In genomic region chr11:77559686-77560425, GRCh38 we compare ENCODE assay signal across 12 cellular contexts. TPM values are rescaled to one million over a fixed set of nuclear protein-coding genes. Genes with fewer than 3 reads are reported as not detected.
DNase-seq lines count a peak whose midpoint lies in the region; ATAC-seq, FAIRE-seq and TF ChIP-seq lines count a peak whose summit lies in the region.
"Had no signal": no experiment of that assay in that cellular context is flagged by ENCODE, and none has a peak within 500 bp of the region (broad histone marks: within the 10 kb centered on the region; RNA-seq: fewer than 3 reads in every experiment).

No MANE protein-coding gene starts in this region.

- no peaks in the 10 kb centered on the region for H3K27me3 ChIP-seq in AG04450 (ENCODE audit: control insufficient read depth, insufficient read depth, low read length)
- no peaks in the 10 kb centered on the region for H3K27me3 ChIP-seq in adipocyte (replicated peaks; ENCODE audit: control insufficient read depth, insufficient read depth, low read length)

- no peak for FAIRE-seq in frontal cortex (lab: Jason Lieb, UNC)

- H3K9me3 ChIP-seq in AG04450 (ENCODE audit: control insufficient read depth, insufficient read depth, low read length): no peaks in the 10 kb centered on the region
- peaks cover 14% of the 10 kb centered on the region for H3K9me3 ChIP-seq in adipocyte (ENCODE audit: control insufficient read depth, low read length)

- H3K4me3 ChIP-seq in AG04450 (ENCODE audit: low read depth, low read length) (no peak overlapping the region), adipocyte (ENCODE audit: low read length) (no peak overlapping the region)

- POLR2A ChIA-PET in AG04450 (lab: Yijun Ruan, JAX): no interaction called here

- H3K4me3 Mint-ChIP-seq in activated naive CD4-positive, alpha-beta T cell treated with anti-CD3 and anti-CD28 coated beads, Interleukin-2, amount 10 ng/mL, durations not matched to agents 7 days and 5 days: no peak overlapping the region
- H3K4me3 Mint-ChIP-seq: CD8-positive, alpha-beta T cell had no signal

- no peaks in the 10 kb centered on the region for H3K9me3 Mint-ChIP-seq in activated naive CD4-positive, alpha-beta T cell treated with anti-CD3 and anti-CD28 coated beads, Interleukin-2, amount 10 ng/mL, durations not matched to agents 7 days and 5 days

- H3K4me1 Mint-ChIP-seq in activated naive CD4-positive, alpha-beta T cell treated with anti-CD3 and anti-CD28 coated beads, Interleukin-2, amount 10 ng/mL, durations not matched to agents 7 days and 5 days: no peaks in the 10 kb centered on the region

- H3K36me3 ChIP-seq in adipocyte (ENCODE audit: control insufficient read depth, insufficient read depth, low read length, severe bottlenecking): no peaks in the 10 kb centered on the region

- no peaks in the 10 kb centered on the region for H3K36me3 Mint-ChIP-seq in activated naive CD4-positive, alpha-beta T cell treated with anti-CD3 and anti-CD28 coated beads, Interleukin-2, amount 10 ng/mL, durations not matched to agents 7 days and 5 days
- H3K36me3 Mint-ChIP-seq: CD8-positive, alpha-beta T cell had no signal

- H3K4me1 ChIP-seq in adipocyte (ENCODE audit: control insufficient read depth, insufficient read depth, low read length): peaks cover 15% of the 10 kb centered on the region

- no peak overlapping the region for H3K27ac Mint-ChIP-seq in activated naive CD4-positive, alpha-beta T cell treated with anti-CD3 and anti-CD28 coated beads, Interleukin-2, amount 10 ng/mL, durations not matched to agents 7 days and 5 days
- H3K27ac Mint-ChIP-seq: CD8-positive, alpha-beta T cell had no signal

- peak overlapping the region; percentile 82 for H3K27ac ChIP-seq in AG04450 (ENCODE audit: low read depth, low read length)

- CTCF ChIA-PET in AG04450 (lab: Charles Lee): no interaction called here
- CTCF ChIA-PET in activated naive CD4-positive, alpha-beta T cell treated with anti-CD3 and anti-CD28 coated beads, Interleukin-2, amount 10 ng/mL, durations not matched to agents 7 days and 5 days (lab: Charles Lee): no interaction called here

- peak; percentile 49 for DNase-seq in AG04450 (ENCODE audit: low read depth, low spot score)
- DNase-seq in HS-27A (ENCODE audit: low read depth): peak; percentile 86
- peak; percentile 52 for DNase-seq in adipocyte (ENCODE audit: low read depth)
- DNase-seq in glomerular endothelial cell (ENCODE audit: extremely low read depth, low read depth, low spot score): peak; percentile 18
- DNase-seq in DMS53 treated with DMSO at 0.1 percent for 48 hours (lab: John Stamatoyannopoulos, UW; ENCODE audit: unreplicated experiment): no peak
- DNase-seq in frontal cortex (ENCODE audit: low spot score in 2 of 2): no peak
- no peak for DNase-seq in activated naive CD4-positive, alpha-beta T cell treated with anti-CD3 and anti-CD28 coated beads, Interleukin-2, amount 10 ng/mL, durations not matched to agents 7 days and 5 days
- DNase-seq: activated T-cell treated with anti-CD3 and anti-CD28 coated beads for 4 hours; CD8-positive, alpha-beta T cell; cerebellar nuclear complex; NCI-H1930 had no signal

- peaks cover 12% of the 10 kb centered on the region for H3K27me3 Mint-ChIP-seq in activated naive CD4-positive, alpha-beta T cell treated with anti-CD3 and anti-CD28 coated beads, Interleukin-2, amount 10 ng/mL, durations not matched to agents 7 days and 5 days

- no peak for TF ChIP-seq CTCF in AG04450 (IDR thresholded peaks at IDR 0.05; ENCODE audit: low read depth, low read length)

- ATAC-seq in GM21723 (IDR thresholded peaks at IDR 0.05; ENCODE audit: unreplicated experiment): no peak
- ATAC-seq: CD8-positive, alpha-beta T cell had no signal

- no peak overlapping the region for H3K9ac ChIP-seq in adipocyte (ENCODE audit: low read length)

RNA-seq across cellular contexts. Expression of gene AQP11, which starts 29.9 kb away (rescaled TPM):
- polyA plus RNA-seq in AG04450 (2011; rRNA removed): 1.6 and 2.0 TPM in 2 replicates
- 1.0 and 1.9 TPM in 2 replicates for polyA minus RNA-seq in AG04450 (2011; rRNA and poly(A)+ RNA removed)
- total RNA-seq in glomerular endothelial cell (0.18 TPM in 1 of 2 replicates, not detected in the other), frontal cortex (4.9 TPM)

Comparison
In these comparisons a context has a peak if more than half of its experiments do, and no peak if none do; other contexts are left out.
1. DNase-seq: peak in AG04450 (single experiment), HS-27A (single experiment), adipocyte (single experiment) and glomerular endothelial cell (single experiment); none in DMS53 treated with DMSO at 0.1 percent for 48 hours (single experiment), frontal cortex (0 of 2) and activated naive CD4-positive, alpha-beta T cell treated with anti-CD3 and anti-CD28 coated beads, Interleukin-2, amount 10 ng/mL, durations not matched to agents 7 days and 5 days (single experiment).